Comparison of ENCODE assay signal across 36 cellular contexts in the genomic region with DNA sequence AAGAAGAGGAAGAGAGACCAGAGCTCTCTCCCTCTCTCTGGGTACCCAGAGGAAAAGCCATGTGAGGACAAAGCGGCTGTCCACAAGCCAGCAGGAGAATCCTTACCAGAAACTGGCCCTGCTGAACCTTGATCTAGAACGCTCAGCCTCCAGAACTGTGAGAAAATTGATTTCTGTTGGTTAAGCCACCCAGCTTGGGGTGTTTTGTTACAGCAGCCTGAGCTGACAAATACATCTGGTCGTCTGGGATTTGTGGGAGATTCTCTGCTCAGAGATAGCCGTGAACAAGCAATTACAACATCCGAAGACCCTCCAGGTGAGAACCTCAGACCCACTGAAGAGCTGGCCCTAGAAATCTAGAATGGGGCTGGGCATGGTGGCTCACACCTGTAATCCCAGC. TPM values are rescaled to one million over a fixed set of nuclear protein-coding genes. Genes with fewer than 3 reads are reported as not detected.
"Had no signal": no experiment of that assay in that cellular context is flagged by ENCODE, and none has a peak within 500 bp of the region (broad histone marks: within the 10 kb centered on the region; RNA-seq: fewer than 3 reads in every experiment).

No MANE protein-coding gene starts in this region.

- H3K27me3 ChIP-seq: ascending aorta, body of pancreas, breast epithelium, cardiac muscle cell had no signal

- H3K9me3 ChIP-seq: adrenal gland, ascending aorta, body of pancreas, breast epithelium had no signal

- H3K4me1 ChIP-seq: adrenal gland, body of pancreas had no signal

- FAIRE-seq: astrocyte, bronchial epithelial cell had no signal

- ATAC-seq: activated naive CD4-positive, alpha-beta T cell treated with anti-CD3 and anti-CD28 coated beads, Interleukin-2, amount 50 U/mL, for 72 hours; activated naive CD8-positive, alpha-beta T cell treated with anti-CD3 and anti-CD28 coated beads, Interleukin-2, amount 50 U/mL, for 24 hours; activated T-cell treated with anti-CD3 and anti-CD28 coated beads, Interleukin-2, amount 50 U/mL, for 4 hours; activated T-cell treated with anti-CD3 and anti-CD28 coated beads, Interleukin-2, amount 50 U/mL, for 72 hours; activated T-helper 17 cell treated with anti-CD3 and anti-CD28 coated beads, Interleukin-2, amount 50 U/mL, for 72 hours; body of pancreas had no signal

- H3K27ac ChIP-seq: adrenal gland, ascending aorta, body of pancreas, brain microvascular endothelial cell, cardiac muscle cell had no signal

- H3K36me3 ChIP-seq: adrenal gland, ascending aorta, brain microvascular endothelial cell, breast epithelium, cardiac muscle cell had no signal

- DNase-seq: activated effector memory CD4-positive, alpha-beta T cell treated with anti-CD3 and anti-CD28 coated beads, Interleukin-2, amount 50 U/mL, for 16 hours; activated effector memory CD4-positive, alpha-beta T cell treated with Interleukin-2 at 50 U/mL for 16 hours; activated gamma-delta T cell; activated gamma-delta T cell treated with Interleukin-2 at 50 U/mL for 16 hours; activated naive CD4-positive, alpha-beta T cell; activated naive CD4-positive, alpha-beta T cell treated with anti-CD3 and anti-CD28 coated beads for 36 hours; activated naive CD4-positive, alpha-beta T cell treated with anti-CD3 and anti-CD28 coated beads, Interleukin-2, amount 10 ng/mL, durations not matched to agents 7 days and 5 days; activated naive CD4-positive, alpha-beta T cell treated with anti-CD3 and anti-CD28 coated beads, Interleukin-2, amount 50 U/mL, for 16 hours; activated naive CD4-positive, alpha-beta T cell treated with Interleukin-2 at 50 U/mL for 16 hours; activated naive CD8-positive, alpha-beta T cell treated with anti-CD3 and anti-CD28 coated beads for 36 hours; activated naive CD8-positive, alpha-beta T cell treated with anti-CD3 and anti-CD28 coated beads, Interleukin-2, amount 10 ng/mL, durations not matched to agents 7 days and 5 days; activated naive CD8-positive, alpha-beta T cell treated with anti-CD3 and anti-CD28 coated beads, Interleukin-2, amount 50 U/mL, for 24 hours; activated T-cell treated with anti-CD3 and anti-CD28 coated beads for 4 hours; activated T-cell treated with anti-CD3 and anti-CD28 coated beads, Interleukin-2, amount 50 U/mL, for 1 hour; activated T-cell treated with anti-CD3 and anti-CD28 coated beads, Interleukin-2, amount 50 U/mL, for 24 hours; activated T-cell treated with anti-CD3 and anti-CD28 coated beads, Interleukin-2, amount 50 U/mL, for 4 hours; activated T-cell treated with anti-CD3 and anti-CD28 coated beads, Interleukin-2, amount 50 U/mL, for 48 hours; activated T-cell treated with anti-CD3 and anti-CD28 coated beads, Interleukin-2, amount 50 U/mL, for 72 hours; adrenal gland; amniotic stem cell; amygdala; anterior cingulate cortex; body of pancreas; brain microvascular endothelial cell; caudate nucleus; central memory CD4-positive, alpha-beta T cell; cerebellar nuclear complex had no signal

- H3K4me3 ChIP-seq: adrenal gland, ascending aorta, body of pancreas, breast epithelium, cardiac muscle cell had no signal

RNA-seq across cellular contexts. Expression of a gene that starts 6.5 kb away (rescaled TPM):
- total RNA-seq: activated naive CD4-positive, alpha-beta T cell treated with anti-CD3 and anti-CD28 coated beads for 36 hours; activated naive CD4-positive, alpha-beta T cell treated with anti-CD3 and anti-CD28 coated beads, Interleukin-2, amount 50 U/mL, for 72 hours; activated naive CD8-positive, alpha-beta T cell treated with anti-CD3 and anti-CD28 coated beads for 36 hours; activated naive CD8-positive, alpha-beta T cell treated with anti-CD3 and anti-CD28 coated beads, Interleukin-2, amount 10 ng/mL, durations not matched to agents 7 days and 5 days; activated T-cell treated with anti-CD3 and anti-CD28 coated beads, Interleukin-2, amount 50 U/mL, for 4 hours; activated T-cell treated with anti-CD3 and anti-CD28 coated beads, Interleukin-2, amount 50 U/mL, for 72 hours; activated T-helper 1 cell treated with anti-CD3 and anti-CD28 coated beads, Interleukin-12 subunit alpha, Interleukin-12 subunit beta, Interleukin-2, Interleukin-4 antibody, amounts not matched to agents 30 ng/mL and 10 ng/mL and 1 ng/mL, durations not matched to agents 14 hours and 24 hours and 36 hours; activated T-helper 17 cell treated with anti-CD3 and anti-CD28 coated beads, Interleukin-2, amount 50 U/mL, for 72 hours; activated T-helper 2 cell treated with anti-CD3 and anti-CD28 coated beads, Interferon-gamma antibody, Interleukin-2, Interleukin-4, amounts not matched to agents 10 μg/mL and 5 μg/mL and 100 μg/mL, durations not matched to agents 14 hours and 24 hours and 36 hours; astrocyte; bronchial epithelial cell had no signal
